7 cellular contexts compared by ENCODE assay signal in the genomic region with DNA sequence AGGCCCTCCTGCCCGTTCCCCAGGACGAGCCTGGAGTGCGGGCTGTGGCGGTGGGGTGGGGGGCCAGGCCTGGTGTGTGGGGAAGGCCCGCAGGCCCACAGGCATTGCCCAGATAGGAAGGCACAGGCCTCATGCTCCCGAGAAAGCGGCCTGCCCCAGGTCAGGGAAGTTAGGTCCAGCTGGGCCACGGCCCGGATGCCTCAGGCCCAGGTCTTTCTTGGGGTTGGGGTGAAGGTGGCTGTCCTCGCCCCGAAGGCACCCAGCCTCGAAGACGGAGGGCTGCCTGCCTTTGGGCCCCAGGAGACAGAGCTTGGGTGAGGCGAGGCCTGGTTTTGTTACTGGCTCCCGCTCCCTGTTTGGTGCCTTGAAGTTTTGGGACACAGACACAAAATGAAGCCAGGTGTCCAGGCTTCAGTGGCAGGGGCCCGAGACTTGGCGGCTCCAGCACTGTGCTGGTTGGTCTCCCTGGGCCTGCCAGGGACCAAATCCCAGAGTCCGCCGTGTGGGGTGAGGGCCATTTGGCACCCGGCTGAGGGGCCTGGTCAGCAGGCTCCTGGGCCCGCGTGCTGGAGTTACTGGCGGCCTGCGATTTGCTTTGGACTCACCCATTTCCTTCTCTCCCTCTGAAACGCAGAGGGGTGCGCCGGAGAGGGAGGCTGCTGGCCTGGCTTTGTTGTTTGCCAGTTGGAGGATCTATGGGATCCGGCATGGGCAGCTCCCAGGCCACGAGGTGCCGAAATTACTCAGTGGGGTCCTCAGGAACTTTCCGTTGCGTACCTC. TPM values are rescaled to one million over a fixed set of nuclear protein-coding genes. Genes with fewer than 3 reads are reported as not detected.
DNase-seq lines count a peak whose midpoint lies in the region; ATAC-seq and TF ChIP-seq lines count a peak whose summit lies in the region.

No MANE protein-coding gene starts in this region.

- peak overlapping the region; percentile 49 to 83 for H3K4me3 ChIP-seq in gastroesophageal sphincter
- H3K4me3 ChIP-seq in ovary, result peak overlapping the region; percentile 59

- CTCF ChIA-PET in activated CD8-positive, alpha-beta T cell treated with anti-CD3 and anti-CD28 coated beads for 36 hours (lab: Charles Lee), result interaction anchor here (0.9 to 2.0 kb wide), 7 partner anchors 33 to 152 kb away, joined by 3 to 9 read pairs (median 6); a partner anchor contains a TSS

- peaks cover 31% of the 10 kb centered on the region for H3K36me3 Mint-ChIP-seq in activated CD8-positive, alpha-beta T cell treated with anti-CD3 and anti-CD28 coated beads for 36 hours (ENCODE audit: low read depth)

- WGBS in gastroesophageal sphincter (ENCODE audit: low coverage in 1 of 2), 2 donors, result 0 to 13% methylated on average over 5 of the region's 32 CpGs
- 3 to 7% (median 6%) methylated on average over 29 to 32 of the region's 32 CpGs for whole genome bisulfite sequencing in ovary, 3 donors

- H3K4me1 ChIP-seq in gastroesophageal sphincter (peaks cover under 1 to 70% (median 32%) of the 10 kb centered on the region in 3 donors), ovary (ENCODE audit: insufficient read depth) (peaks cover 25% of the 10 kb centered on the region)

- H3K36me3 ChIP-seq in gastroesophageal sphincter (no peaks in the 10 kb centered on the region), ovary (no peaks in the 10 kb centered on the region)

- DNase-seq in HT-29 (ENCODE audit: low spot score) (peak; percentile 50), ovary (peak in 4 of 5 donors; percentile 62 to 72 (median 64)), Kasumi-1 (lab: John Stamatoyannopoulos, UW) (no peak)
- DNase-seq in activated CD8-positive, alpha-beta T cell treated with anti-CD3 and anti-CD28 coated beads for 36 hours, result no peak

- H3K27ac Mint-ChIP-seq in activated CD8-positive, alpha-beta T cell treated with anti-CD3 and anti-CD28 coated beads for 36 hours, result peak overlapping the region; percentile 83

- H3K27me3 ChIP-seq in gastroesophageal sphincter (no peaks in the 10 kb centered on the region), ovary (no peaks in the 10 kb centered on the region)

- peaks cover 1% of the 10 kb centered on the region for H3K27me3 Mint-ChIP-seq in activated CD8-positive, alpha-beta T cell treated with anti-CD3 and anti-CD28 coated beads for 36 hours

- peaks cover 33% of the 10 kb centered on the region for H3K4me1 Mint-ChIP-seq in activated CD8-positive, alpha-beta T cell treated with anti-CD3 and anti-CD28 coated beads for 36 hours (ENCODE audit: low read depth)

- H3K9me3 ChIP-seq in gastroesophageal sphincter (no peaks in the 10 kb centered on the region), ovary (no peaks in the 10 kb centered on the region)

- no peaks in the 10 kb centered on the region for H3K9me3 Mint-ChIP-seq in activated CD8-positive, alpha-beta T cell treated with anti-CD3 and anti-CD28 coated beads for 36 hours

- POLR2A ChIA-PET in activated CD8-positive, alpha-beta T cell treated with anti-CD3 and anti-CD28 coated beads for 36 hours (lab: Charles Lee), result interaction anchor here (1.0 to 3.8 kb wide), 7 partner anchors 8 to 61 kb away, joined by 3 to 19 read pairs (median 9); a partner anchor contains a TSS

- peak in 1 of 2 donors; percentile 3 for TF ChIP-seq POLR2A in gastroesophageal sphincter (IDR thresholded peaks at IDR 0.05)
- no peak for TF ChIP-seq POLR2A in ovary (IDR thresholded peaks at IDR 0.05)

- TF ChIP-seq EP300 in gastroesophageal sphincter (IDR thresholded peaks at IDR 0.05) (no peak), ovary (IDR thresholded peaks at IDR 0.05) (no peak)

- intact Hi-C loops in activated CD8-positive, alpha-beta T cell treated with anti-CD3 and anti-CD28 coated beads for 36 hours (cut with micrococcal nuclease), result loop anchor here (5.0 kb wide), 1 partner anchor 62 kb away; no protein-coding TSS in a partner anchor
- intact Hi-C loops in ovary (cut with DNase I), result loop anchor here (2.0 to 5.0 kb wide), 6 partner anchors 17 to 82 kb away; a partner anchor contains a TSS

- no peak for ATAC-seq in activated CD8-positive, alpha-beta T cell treated with anti-CD3 and anti-CD28 coated beads for 36 hours
- ATAC-seq in gastroesophageal sphincter, result no peak
- ATAC-seq in GM18873 (IDR thresholded peaks at IDR 0.05; ENCODE audit: low FRiP score, unreplicated experiment), result no peak
- ATAC-seq in HG02623 (IDR thresholded peaks at IDR 0.05; ENCODE audit: unreplicated experiment), result no peak

- no peak for TF ChIP-seq CTCF in activated CD8-positive, alpha-beta T cell treated with anti-CD3 and anti-CD28 coated beads for 36 hours (IDR thresholded peaks at IDR 0.05)
- TF ChIP-seq CTCF in gastroesophageal sphincter (IDR thresholded peaks at IDR 0.05), result no peak
- no peak for TF ChIP-seq CTCF in ovary (IDR thresholded peaks at IDR 0.05)

- H3K27ac ChIP-seq in gastroesophageal sphincter (peak overlapping the region; percentile 52 to 93 (median 90)), ovary (peak overlapping the region; percentile 83 to 90)

- peak overlapping the region; percentile 96 for H3K4me3 Mint-ChIP-seq in activated CD8-positive, alpha-beta T cell treated with anti-CD3 and anti-CD28 coated beads for 36 hours

RNA-seq across cellular contexts. Expression of a gene that starts 2.0 kb away (rescaled TPM):
- total RNA-seq in HT-29 (2014; rRNA removed; shearing (Covaris generic)), result 12.1 and 15.2 TPM in 2 replicates
- total RNA-seq in activated CD8-positive, alpha-beta T cell treated with anti-CD3 and anti-CD28 coated beads for 36 hours, result 10 to 100 TPM; 27.5 to 28.3 TPM
- total RNA-seq in gastroesophageal sphincter (100 to 1,000 TPM in 1 of 4 donors, 10 to 100 TPM in 3; 60.2 to 157 (median 79.0) TPM), ovary (100 to 1,000 TPM in 3 of 7 donors, 10 to 100 TPM in 4; 27.8 to 109 (median 84.3) TPM)
- 10 to 100 TPM; 36.3 to 47.0 TPM for polyA plus RNA-seq in ovary

RNA-seq across cellular contexts. Expression of a gene that starts 35.5 kb away (rescaled TPM):
- 99.3 and 119 TPM in 2 replicates for total RNA-seq in HT-29 (2014; rRNA removed; shearing (Covaris generic))
- total RNA-seq in activated CD8-positive, alpha-beta T cell treated with anti-CD3 and anti-CD28 coated beads for 36 hours, result 10 to 100 TPM; 64.7 to 71.7 TPM
- total RNA-seq in gastroesophageal sphincter (10 to 100 TPM; 25.8 to 51.1 (median 43.3) TPM), ovary (10 to 100 TPM; 32.7 to 96.1 (median 61.7) TPM)
- polyA plus RNA-seq in ovary, result 10 to 100 TPM in 1 of 2 donors, 1 to 10 TPM in 1; 3.4 to 69.2 TPM

Comparison
In these comparisons a context has a peak if more than half of its experiments do, and no peak if none do; other contexts are left out.
1. DNase-seq: peak in HT-29 (single experiment) and ovary (4 of 5); none in activated CD8-positive, alpha-beta T cell treated with anti-CD3 and anti-CD28 coated beads for 36 hours (single experiment) and Kasumi-1 (0 of 2).